12 cellular contexts compared by ENCODE assay signal in the genomic region with DNA sequence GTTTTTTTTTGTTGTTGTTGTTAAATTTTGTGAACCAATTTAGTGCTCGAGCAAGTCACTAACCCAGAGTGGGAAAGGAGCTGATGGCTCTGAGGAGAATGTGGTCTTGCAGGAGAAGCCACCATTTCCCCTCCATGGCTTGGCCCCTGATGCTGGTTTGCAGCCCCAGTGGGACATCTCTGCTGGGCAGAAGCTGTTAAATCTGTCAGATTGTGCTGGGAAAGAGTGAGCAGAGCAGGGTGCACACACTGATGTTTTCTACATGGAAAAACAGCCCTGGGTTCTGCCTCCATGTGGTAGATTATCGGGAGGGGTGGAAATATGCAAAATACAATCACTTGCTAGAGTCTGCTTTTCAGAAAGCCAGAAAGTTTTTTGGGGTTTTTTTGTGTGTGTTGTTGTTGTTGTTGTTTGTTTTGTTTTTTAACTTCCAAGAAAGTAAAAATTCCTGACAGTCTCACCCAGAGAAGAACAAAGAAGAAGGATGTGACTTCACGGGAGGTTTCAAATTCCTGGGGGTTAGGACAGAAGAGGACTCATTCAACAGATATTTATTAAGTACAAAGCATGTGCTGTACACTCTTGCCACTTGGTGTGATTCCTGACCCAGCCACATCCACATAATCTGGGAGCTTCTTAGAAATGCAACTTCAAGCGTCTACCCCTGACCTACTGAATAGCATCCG.
DNase-seq lines count a peak whose midpoint lies in the region; ATAC-seq, FAIRE-seq and TF ChIP-seq lines count a peak whose summit lies in the region.
"Had no signal": no experiment of that assay in that cellular context is flagged by ENCODE, and none has a peak within 500 bp of the region (broad histone marks: within the 10 kb centered on the region; RNA-seq: fewer than 3 reads in every experiment).

No MANE protein-coding gene starts in this region.

- TF ChIP-seq CTCF in bronchial epithelial cell (IDR thresholded peaks at IDR 0.05; ENCODE audit: insufficient read depth, low read length, severe bottlenecking) (no peak), spleen (IDR thresholded peaks at IDR 0.05 in 8 of 11, conservative IDR thresholded peaks at IDR 0.05 in 3 of 11) (no peak)

- WGBS in mesodermal cell (ENCODE audit: insufficient coverage in 2 of 2), 2 experiments, result 63% methylated on average over 1 of the region's 5 CpGs; no CpG with 5 or more reads in 1 of the 2 experiments
- WGBS in spleen, 5 donors, result 65 to 84% (median 76%) methylated on average over 5 of the region's 5 CpGs

- in situ Hi-C loops in HAP-1 (cut with MboI; ENCODE audit: low sequenced_read_pairs), result no loop called here

- H3K27ac ChIP-seq in mesodermal cell (ENCODE audit: low read depth, low read length, severe bottlenecking) (peak overlapping the region; percentile 92), spleen (no peak overlapping the region)
- H3K27ac ChIP-seq: cardiac muscle cell, suprapubic skin had no signal

- H3K36me3 ChIP-seq in bronchial epithelial cell (ENCODE audit: control insufficient read depth, insufficient read depth, low read length), result no peaks in the 10 kb centered on the region
- H3K36me3 ChIP-seq in mesodermal cell (ENCODE audit: control insufficient read depth, insufficient read depth, low read length), result no peaks in the 10 kb centered on the region
- H3K36me3 ChIP-seq in HAP-1 (replicated peaks), result no peaks in the 10 kb centered on the region
- no peaks in the 10 kb centered on the region for H3K36me3 ChIP-seq in spleen
- H3K36me3 ChIP-seq: cardiac muscle cell, suprapubic skin had no signal

- peak; percentile 47 for FAIRE-seq in bronchial epithelial cell (lab: Jason Lieb, UNC)

- H3K9me3 ChIP-seq in mesodermal cell (ENCODE audit: control insufficient read depth, low read length) (no peaks in the 10 kb centered on the region), HAP-1 (no peaks in the 10 kb centered on the region), spleen (no peaks in the 10 kb centered on the region)
- H3K9me3 ChIP-seq: suprapubic skin had no signal

- DNase-seq in EL (peak; percentile 75), NCI-H226 (peak; percentile 12), bronchial epithelial cell (ENCODE audit: low read depth) (peak; percentile 28), OCI-M1 (lab: John Stamatoyannopoulos, UW) (no peak), HAP-1 (ENCODE audit: low spot score in 2 of 2) (no peak), spleen (no peak), Right ventricle myocardium superior (no peak)
- DNase-seq: effector memory CD4-positive, alpha-beta T cell; NCI-H1092 had no signal

- H3K4me3 ChIP-seq in bronchial epithelial cell (ENCODE audit: low read depth, low read length) (no peak overlapping the region), mesodermal cell (ENCODE audit: extremely low read depth, insufficient read depth, low read length, poor library complexity, severe bottlenecking) (no peak overlapping the region), HAP-1 (no peak overlapping the region), spleen (no peak overlapping the region)
- H3K4me3 ChIP-seq: cardiac muscle cell, suprapubic skin had no signal

- no peak for TF ChIP-seq POLR2A in spleen (IDR thresholded peaks at IDR 0.05)

- intact Hi-C loops in spleen (cut with DNase I; ENCODE audit: low total_unique reads), result no loop called here
- intact Hi-C loops in Right ventricle myocardium superior (cut with DNase I), result no loop called here

- no peak for ATAC-seq in Right ventricle myocardium superior (ENCODE audit: poor library complexity)

- H3K4me1 ChIP-seq in mesodermal cell (ENCODE audit: control insufficient read depth, insufficient read depth, low read length, poor library complexity, severe bottlenecking) (peaks cover 24% of the 10 kb centered on the region), HAP-1 (no peaks in the 10 kb centered on the region), spleen (no peaks in the 10 kb centered on the region)
- H3K4me1 ChIP-seq: suprapubic skin had no signal

- H3K27me3 ChIP-seq in bronchial epithelial cell (ENCODE audit: control insufficient read depth, insufficient read depth, low read length), result peaks cover 2% of the 10 kb centered on the region
- H3K27me3 ChIP-seq in HAP-1 (ENCODE audit: low read depth), result peaks cover 10% of the 10 kb centered on the region; the same call in 1 of the 2 replicates
- peaks cover 0 to 30% (median 0%) of the 10 kb centered on the region in 7 donors for H3K27me3 ChIP-seq in spleen (replicated peaks in 1 of 7)
- H3K27me3 ChIP-seq: cardiac muscle cell had no signal

Comparison
In these comparisons a context has a peak if more than half of its experiments do, and no peak if none do; other contexts are left out.
1. DNase-seq: peak in EL (single experiment), NCI-H226 (single experiment) and bronchial epithelial cell (single experiment); none in OCI-M1 (single experiment), HAP-1 (0 of 2), spleen (single experiment) and Right ventricle myocardium superior (single experiment).